17 cellular contexts compared by ENCODE assay signal in the genomic region with DNA sequence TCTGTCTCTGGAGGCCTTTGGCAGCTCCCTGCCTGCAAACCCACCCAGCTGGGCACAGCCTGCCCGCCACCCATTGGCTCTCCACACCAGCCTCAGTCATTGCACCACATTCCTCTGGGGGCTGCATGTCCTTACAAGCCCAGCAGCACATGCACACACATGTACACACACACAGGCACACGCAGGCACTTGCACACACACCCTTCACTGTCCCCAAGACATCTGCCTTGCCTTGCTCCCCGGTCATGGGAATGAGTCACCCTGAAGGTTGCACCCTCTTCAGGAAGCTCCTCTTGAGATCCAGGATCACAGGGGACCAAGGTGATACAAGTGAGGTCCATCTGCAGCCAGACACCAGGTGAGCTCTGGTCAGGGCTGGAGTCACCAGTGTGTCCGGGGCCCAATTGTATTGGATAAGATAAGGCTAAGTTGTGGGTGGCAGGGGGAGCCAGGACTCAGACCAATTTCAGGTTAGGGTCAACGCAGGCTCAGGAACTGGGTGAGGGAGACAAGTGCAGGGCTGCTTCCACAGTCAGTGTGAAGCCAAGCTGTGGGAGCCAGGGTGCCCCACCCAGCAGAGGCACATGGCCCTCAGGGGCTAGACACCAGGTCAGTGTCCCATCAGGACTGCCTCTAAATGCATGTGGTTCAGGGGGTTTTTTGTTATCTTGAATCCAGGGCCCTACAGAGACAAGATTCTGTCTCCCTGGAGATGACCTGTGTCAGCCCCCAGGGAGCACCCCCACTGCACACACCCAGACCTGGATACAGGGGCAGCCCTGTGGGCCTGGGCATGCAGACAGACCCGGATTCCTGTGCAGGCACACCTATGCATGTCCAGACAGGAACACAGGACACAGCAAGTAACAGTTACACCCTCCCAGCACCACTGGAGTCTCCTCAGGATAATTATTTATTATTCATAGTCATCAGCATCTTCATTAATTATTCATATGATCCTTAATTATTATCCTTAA. TPM values are rescaled to one million over a fixed set of nuclear protein-coding genes. Genes with fewer than 3 reads are reported as not detected.
DNase-seq lines count a peak whose midpoint lies in the region; ATAC-seq and TF ChIP-seq lines count a peak whose summit lies in the region.
"Had no signal": no experiment of that assay in that cellular context is flagged by ENCODE, and none has a peak within 500 bp of the region (broad histone marks: within the 10 kb centered on the region; RNA-seq: fewer than 3 reads in every experiment).

No MANE protein-coding gene starts in this region.

- DNase-seq in cardiac septum (ENCODE audit: low spot score) (peak; percentile 49), Right ventricle myocardium inferior (ENCODE audit: missing footprints) (no peak), mammary epithelial cell (peak; percentile 85), mesothelial cell of epicardium (ENCODE audit: low spot score in 2 of 2, unreplicated experiment in 2 of 2) (peak in 1 of 2 experiments; percentile 38), upper lobe of right lung (peak; percentile 34), UCSD-AML1 (lab: John Stamatoyannopoulos, UW; ENCODE audit: unreplicated experiment) (no peak), NCI-H2081 treated with DMSO at 0.1 percent for 48 hours (lab: John Stamatoyannopoulos, UW) (no peak)
- DNase-seq: activated naive CD4-positive, alpha-beta T cell; endodermal cell; Kasumi-1; NCI-H187 treated with DMSO at 0.1 percent for 48 hours; NCI-H524 treated with DMSO at 0.1 percent for 48 hours; psoas muscle had no signal

- no peaks in the 10 kb centered on the region for H3K36me3 Mint-ChIP-seq in mesothelial cell of epicardium

- CTCF ChIA-PET in mammary epithelial cell (lab: Charles Lee; ENCODE audit: low non-redundant PET): no interaction called here

- no TSS peak for BruUV-seq in mammary epithelial cell (replicated peaks; lab: Mats Ljungman, UMichigan)

- no peak overlapping the region for H3K4me3 Mint-ChIP-seq in mesothelial cell of epicardium
- H3K4me3 Mint-ChIP-seq: endodermal cell had no signal

- peak overlapping the region; percentile 15 for H3K27ac Mint-ChIP-seq in mesothelial cell of epicardium
- H3K27ac Mint-ChIP-seq: endodermal cell had no signal

- H3K9me3 ChIP-seq in mammary epithelial cell (replicated peaks; ENCODE audit: insufficient read depth, low read length) (no peaks in the 10 kb centered on the region), upper lobe of right lung (no peaks in the 10 kb centered on the region)
- H3K9me3 ChIP-seq: psoas muscle, thoracic aorta had no signal

- WGBS in mammary epithelial cell (ENCODE audit: low coverage, missing lambda C conversion rate): 39% methylated on average over 6 of the region's 6 CpGs

- dilution Hi-C loops in mammary epithelial cell (cut with HindIII; ENCODE audit: low sequenced_read_pairs): no loop called here

- H3K4me2 ChIP-seq in mammary epithelial cell (ENCODE audit: insufficient read depth, low read depth, low read length): peak overlapping the region; percentile 20

- no peak for ATAC-seq in Right ventricle myocardium inferior
- no peak for ATAC-seq in upper lobe of right lung
- no peak for ATAC-seq in HG03196 (IDR thresholded peaks at IDR 0.05; ENCODE audit: unreplicated experiment)
- ATAC-seq: psoas muscle had no signal

- intact Hi-C loops in cardiac septum (cut with DNase I) (loop anchor here (5.0 kb wide), 1 partner anchor 42 kb away; no protein-coding TSS in a partner anchor), Right ventricle myocardium inferior (cut with DNase I) (loop anchor here (5.0 kb wide), 1 partner anchor 42 kb away; no protein-coding TSS in a partner anchor), mammary epithelial cell (cut with micrococcal nuclease) (loop anchor here (1.0 kb wide), 1 partner anchor 46 kb away; no protein-coding TSS in a partner anchor), upper lobe of right lung (cut with DNase I) (no loop called here)

- H3K36me3 ChIP-seq in mammary epithelial cell (ENCODE audit: insufficient read depth, low read length): no peaks in the 10 kb centered on the region
- no peaks in the 10 kb centered on the region for H3K36me3 ChIP-seq in upper lobe of right lung
- H3K36me3 ChIP-seq: cardiac muscle cell, thoracic aorta had no signal

- peak overlapping the region; percentile 6 for H2AFZ ChIP-seq in mammary epithelial cell (ENCODE audit: low read depth, low read length)

- in situ Hi-C loops in mammary epithelial cell (cut with MboI; ENCODE audit: low sequenced_read_pairs in 2 of 2): no loop called here

- H3K27ac ChIP-seq in mammary epithelial cell (ENCODE audit: insufficient read depth, low read depth, low read length) (peak overlapping the region; percentile 64), upper lobe of right lung (no peak overlapping the region)
- H3K27ac ChIP-seq: psoas muscle, thoracic aorta had no signal

- no peaks in the 10 kb centered on the region for H4K20me1 ChIP-seq in mammary epithelial cell (ENCODE audit: insufficient read depth, low read length)

- no peaks in the 10 kb centered on the region for H3K27me3 ChIP-seq in mammary epithelial cell (ENCODE audit: insufficient read depth, low read length)
- H3K27me3 ChIP-seq in upper lobe of right lung: peaks cover 9% of the 10 kb centered on the region
- H3K27me3 ChIP-seq: cardiac muscle cell had no signal

- peaks cover 3% of the 10 kb centered on the region for H3K27me3 Mint-ChIP-seq in mesothelial cell of epicardium (ENCODE audit: low read depth)

- no peaks in the 10 kb centered on the region for H3K79me2 ChIP-seq in mammary epithelial cell (ENCODE audit: insufficient read depth, low read length)

- no peak overlapping the region for H3K4me3 ChIP-seq in mammary epithelial cell (replicated peaks in 1 of 3; ENCODE audit: insufficient read depth in 1 of 3, low read depth in 2 of 3, low read length in 3 of 3)
- H3K4me3 ChIP-seq in upper lobe of right lung: no peak overlapping the region
- H3K4me3 ChIP-seq: cardiac muscle cell, psoas muscle, thoracic aorta had no signal

- peaks cover 51% of the 10 kb centered on the region for H3K4me1 Mint-ChIP-seq in mesothelial cell of epicardium

- H3K9ac ChIP-seq in mammary epithelial cell (ENCODE audit: insufficient read depth, low read length): no peak overlapping the region

- TF ChIP-seq CTCF in mammary epithelial cell (conservative IDR thresholded peaks at IDR 0.05 in 1 of 2, IDR thresholded peaks at IDR 0.05 in 1 of 2; ENCODE audit: extremely low read depth in 1 of 2, insufficient read depth in 1 of 2, low read depth in 1 of 2, low read length in 2 of 2): no peak
- TF ChIP-seq CTCF in mesothelial cell of epicardium (IDR thresholded peaks at IDR 0.05; ENCODE audit: unreplicated experiment): no peak
- TF ChIP-seq CTCF in upper lobe of right lung (IDR thresholded peaks at IDR 0.05): no peak

- no peaks in the 10 kb centered on the region for H3K9me3 Mint-ChIP-seq in mesothelial cell of epicardium
- H3K9me3 Mint-ChIP-seq: endodermal cell had no signal

- H3K4me1 ChIP-seq in mammary epithelial cell (ENCODE audit: insufficient read depth, low read length) (peaks cover 66% of the 10 kb centered on the region), upper lobe of right lung (no peaks in the 10 kb centered on the region)
- H3K4me1 ChIP-seq: psoas muscle had no signal

RNA-seq across cellular contexts. Expression of a gene that starts 33.8 kb away (rescaled TPM):
- total RNA-seq in cardiac septum: 61.9 TPM
- total RNA-seq in Right ventricle myocardium inferior: 97.3 TPM
- total RNA-seq in mammary epithelial cell: 1 to 10 TPM in 1 of 2 donors, not detected in 1; 1.5 TPM
- not detected for polyA plus RNA-seq in mammary epithelial cell
- 0.47 TPM for polyA minus RNA-seq in mammary epithelial cell
- total RNA-seq in mesothelial cell of epicardium: 11.2 to 12.3 TPM (median 11.7 TPM) in 3 replicates
- total RNA-seq in upper lobe of right lung: 3.6 TPM
- total RNA-seq: glomerular endothelial cell had no signal

RNA-seq across cellular contexts. Expression of a gene that starts 46.5 kb away (rescaled TPM):
- 26.5 TPM for total RNA-seq in cardiac septum
- 19.4 TPM for total RNA-seq in Right ventricle myocardium inferior
- 1 to 10 TPM in 1 of 2 donors, not detected in 1; 4.7 TPM for total RNA-seq in mammary epithelial cell
- polyA plus RNA-seq in mammary epithelial cell: 0.23 TPM
- not detected for polyA minus RNA-seq in mammary epithelial cell
- 6.0 to 7.8 TPM (median 6.6 TPM) in 3 replicates for total RNA-seq in mesothelial cell of epicardium
- total RNA-seq in upper lobe of right lung: 42.9 TPM

Comparison
In these comparisons a context has a peak if more than half of its experiments do, and no peak if none do; other contexts are left out.
1. DNase-seq: peak in cardiac septum (single experiment), mammary epithelial cell (single experiment) and upper lobe of right lung (single experiment); none in Right ventricle myocardium inferior (single experiment), UCSD-AML1 (single experiment) and NCI-H2081 treated with DMSO at 0.1 percent for 48 hours (single experiment).